ENCODE assay signal across 8 cellular contexts in the genomic region with DNA sequence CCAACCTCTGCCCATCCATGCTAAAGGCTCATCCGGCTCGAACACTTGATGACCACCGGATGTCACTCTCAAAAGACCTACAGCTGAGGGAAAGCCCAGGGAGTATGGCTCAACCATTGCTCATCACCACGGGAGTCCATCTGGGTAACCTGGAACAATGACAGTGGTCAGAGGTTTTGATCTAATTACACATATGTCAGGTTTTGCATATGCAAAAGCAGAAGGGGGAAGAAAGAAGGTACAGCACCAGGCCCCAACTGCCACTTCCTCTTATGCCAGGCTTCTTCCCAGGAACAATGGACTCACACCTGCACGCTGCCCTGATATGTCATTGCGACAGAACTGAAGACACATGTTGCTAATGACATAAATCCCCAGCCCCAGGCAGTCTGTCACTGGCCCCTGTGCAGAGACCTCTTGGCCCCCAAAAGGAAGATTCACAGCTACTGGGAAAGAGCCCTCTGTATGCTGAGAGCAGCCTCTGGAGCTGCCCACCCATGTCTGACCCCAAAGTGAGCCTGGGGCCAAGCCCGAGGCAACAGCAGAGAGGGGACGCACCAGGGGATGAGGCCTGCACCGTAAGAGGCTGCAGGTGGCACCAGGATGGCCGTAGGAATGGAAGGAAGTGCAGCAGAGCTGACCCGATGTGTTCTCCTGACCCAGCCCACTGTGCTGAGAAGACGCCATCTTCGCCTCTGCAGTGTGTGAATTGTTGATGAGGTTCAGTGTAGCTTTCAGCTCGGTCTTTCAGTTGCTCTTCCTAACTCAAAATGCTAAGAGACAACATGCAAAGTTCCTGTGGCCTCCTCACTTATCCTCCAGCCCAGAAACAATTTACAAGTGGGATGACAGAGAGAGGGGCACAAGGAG. TPM values are rescaled to one million over a fixed set of nuclear protein-coding genes. Genes with fewer than 3 reads are reported as not detected.
A peak's percentile ranks its signal among the peaks of the same experiment; 100 is the strongest.
DNase-seq lines count a peak whose midpoint lies in the region; ATAC-seq and TF ChIP-seq lines count a peak whose summit lies in the region.

No MANE protein-coding gene starts in this region.

- H3K36me3 ChIP-seq in mesenchymal stem cell (ENCODE audit: control insufficient read depth in 1 of 2, insufficient read depth in 2 of 2, low read depth in 1 of 2, low read length in 2 of 2) = peaks cover 10 to 11% of the 10 kb centered on the region in 2 experiments

- no peaks in the 10 kb centered on the region for H3K27me3 Mint-ChIP-seq in progenitor cell of endocrine pancreas

- DNase-seq in GM13977 (ENCODE audit: low spot score) = peak; percentile 57
- DNase-seq in RWPE1 (ENCODE audit: low spot score) = no peak
- peak; percentile 62 for DNase-seq in mesenchymal stem cell
- no peak for DNase-seq in lower leg skin (ENCODE audit: low spot score in 2 of 2)
- DNase-seq in progenitor cell of endocrine pancreas (ENCODE audit: low spot score, unreplicated experiment) = no peak
- DNase-seq in activated CD8-positive, alpha-beta memory T cell treated with anti-CD3 and anti-CD28 coated beads, Interleukin-2, amount 50 U/mL, for 48 hours = no peak

- 79% methylated on average over 14 of the region's 14 CpGs for WGBS in mesenchymal stem cell
- WGBS in lower leg skin, 2 donors = 77 to 79% methylated on average over 13 to 14 of the region's 14 CpGs

- no peak for TF ChIP-seq POLR2A in lower leg skin (IDR thresholded peaks at IDR 0.05)

- H2BK5ac ChIP-seq in mesenchymal stem cell (ENCODE audit: low read depth, low read length, poor library complexity, severe bottlenecking) = no peak overlapping the region

- no peaks in the 10 kb centered on the region for H3K9me3 ChIP-seq in mesenchymal stem cell (ENCODE audit: control insufficient read depth, low read length)

- intact Hi-C loops in lower leg skin (cut with DNase I; ENCODE audit: low total_unique reads) = no loop called here

- peaks cover 29% of the 10 kb centered on the region for H3K4me1 Mint-ChIP-seq in progenitor cell of endocrine pancreas (ENCODE audit: low read depth)

- TF ChIP-seq CTCF in GM13977 (IDR thresholded peaks at IDR 0.05; ENCODE audit: extremely low read depth, insufficient read depth, missing control alignments) (no peak), RWPE1 (conservative IDR thresholded peaks at IDR 0.05; ENCODE audit: low read depth) (no peak), lower leg skin (IDR thresholded peaks at IDR 0.05) (no peak), progenitor cell of endocrine pancreas (IDR thresholded peaks at IDR 0.05; ENCODE audit: unreplicated experiment) (no peak)

- H3K27me3 ChIP-seq in mesenchymal stem cell (ENCODE audit: control insufficient read depth in 1 of 2, insufficient read depth in 1 of 2, low read length in 2 of 2) = no peaks in the 10 kb centered on the region

- H3K4me2 ChIP-seq in mesenchymal stem cell (ENCODE audit: low read length, poor library complexity, severe bottlenecking) = no peak overlapping the region

- H3K4me3 Mint-ChIP-seq in progenitor cell of endocrine pancreas (ENCODE audit: low read depth) = no peak overlapping the region

- no peak overlapping the region for H2AFZ ChIP-seq in mesenchymal stem cell (ENCODE audit: low read depth, low read length)

- CTCF ChIA-PET in RWPE1 (lab: Yijun Ruan, JAX) = interaction anchor here (0.7 kb wide), 1 partner anchor 18 kb away, joined by 3 read pairs; no protein-coding TSS in a partner anchor

- peaks cover 47% of the 10 kb centered on the region for H3K4me1 ChIP-seq in mesenchymal stem cell (ENCODE audit: control insufficient read depth, insufficient read depth, low read depth, low read length)

- no peak overlapping the region for H3K9ac ChIP-seq in mesenchymal stem cell (ENCODE audit: low read length)

- H3K9me3 Mint-ChIP-seq in progenitor cell of endocrine pancreas (ENCODE audit: low read depth) = no peaks in the 10 kb centered on the region

- peaks cover 7% of the 10 kb centered on the region for H3K36me3 Mint-ChIP-seq in progenitor cell of endocrine pancreas (ENCODE audit: insufficient read depth)

- no peak overlapping the region for H2BK15ac ChIP-seq in mesenchymal stem cell (ENCODE audit: low read depth, poor library complexity, severe bottlenecking)

- H4K91ac ChIP-seq in mesenchymal stem cell (ENCODE audit: low read length) = peak overlapping the region; percentile 90

- POLR2A ChIA-PET in RWPE1 (lab: Yijun Ruan, JAX; ENCODE audit: low non-redundant PET) = no interaction called here

- no peak overlapping the region for H3K4me3 ChIP-seq in mesenchymal stem cell (ENCODE audit: insufficient read depth in 1 of 2, low read depth in 1 of 2, low read length in 2 of 2)
- no peak overlapping the region for H3K4me3 ChIP-seq in lower leg skin (ENCODE audit: low read depth, poor library complexity, severe bottlenecking)

- no peak overlapping the region for H3K14ac ChIP-seq in mesenchymal stem cell (ENCODE audit: low read length in 2 of 2)

- H2AK5ac ChIP-seq in mesenchymal stem cell (ENCODE audit: low read length, severe bottlenecking) = peak overlapping the region; percentile 28

- no peak overlapping the region for H2BK120ac ChIP-seq in mesenchymal stem cell (ENCODE audit: low read depth, low read length)

- peaks cover 3% of the 10 kb centered on the region for H3K79me1 ChIP-seq in mesenchymal stem cell (replicated peaks; ENCODE audit: low read length, poor library complexity, severe bottlenecking)

- peak overlapping the region; percentile 37 to 44 for H3K4ac ChIP-seq in mesenchymal stem cell (ENCODE audit: low read depth in 1 of 2, low read length in 2 of 2)

- in situ Hi-C loops in GM13977 (cut with MboI; ENCODE audit: low pct_unique_long_range_greater_than_20kb, low sequenced_read_pairs, unreplicated experiment) = no loop called here

- H3K18ac ChIP-seq in mesenchymal stem cell (ENCODE audit: low read depth in 1 of 2, low read length in 2 of 2) = peak overlapping the region in 1 of 2 experiments; percentile 79

- H4K8ac ChIP-seq in mesenchymal stem cell (ENCODE audit: low read length) = no peak overlapping the region

- peak overlapping the region; percentile 13 for H3K27ac ChIP-seq in RWPE1
- peak overlapping the region; percentile 90 for H3K27ac ChIP-seq in mesenchymal stem cell (ENCODE audit: low read length, poor library complexity, severe bottlenecking)

- peak overlapping the region in 1 of 2 experiments; percentile 73 for H2BK12ac ChIP-seq in mesenchymal stem cell (ENCODE audit: low read length in 2 of 2)

- no peak overlapping the region for H3K27ac Mint-ChIP-seq in progenitor cell of endocrine pancreas

- no peak overlapping the region for H3K23ac ChIP-seq in mesenchymal stem cell (ENCODE audit: low read length in 2 of 2)

- ATAC-seq in HG02763 (IDR thresholded peaks at IDR 0.05; ENCODE audit: unreplicated experiment) (peak; percentile 34), HG03135 (IDR thresholded peaks at IDR 0.05; ENCODE audit: unreplicated experiment) (no peak)

RNA-seq across cellular contexts. Expression of a gene that starts 26.3 kb away (rescaled TPM):
- 23.1 TPM for polyA plus RNA-seq in mesenchymal stem cell (2013, experiment 1 of 2)
- 24.0 TPM for polyA plus RNA-seq in mesenchymal stem cell (2013, experiment 2 of 2)
- total RNA-seq in lower leg skin = 10 to 100 TPM; 21.4 to 63.3 (median 26.7) TPM
- 56.8 and 59.3 TPM in 2 replicates for total RNA-seq in progenitor cell of endocrine pancreas

RNA-seq across cellular contexts. Expression of a gene that starts 50.5 kb away (rescaled TPM):
- 0.08 TPM for polyA plus RNA-seq in mesenchymal stem cell (2013, experiment 1 of 2)
- 0.04 TPM for polyA plus RNA-seq in mesenchymal stem cell (2013, experiment 2 of 2)
- total RNA-seq in lower leg skin (not detected), progenitor cell of endocrine pancreas (not detected in 2 replicates)

RNA-seq across cellular contexts. Expression of a gene that starts 50.7 kb away (rescaled TPM):
- 3.3 TPM for polyA plus RNA-seq in mesenchymal stem cell (2013, experiment 1 of 2)
- polyA plus RNA-seq in mesenchymal stem cell (2013, experiment 2 of 2) = 3.0 TPM
- total RNA-seq in lower leg skin (1 to 10 TPM; 3.7 to 5.0 (median 4.8) TPM), progenitor cell of endocrine pancreas (11.5 and 12.3 TPM in 2 replicates)

Comparison
In these comparisons a context has a peak if more than half of its experiments do, and no peak if none do; other contexts are left out.
1. DNase-seq: peak in GM13977 (single experiment) and mesenchymal stem cell (single experiment); none in RWPE1 (single experiment), lower leg skin (0 of 2), progenitor cell of endocrine pancreas (single experiment) and activated CD8-positive, alpha-beta memory T cell treated with anti-CD3 and anti-CD28 coated beads, Interleukin-2, amount 50 U/mL, for 48 hours (single experiment).